Comparison of ENCODE assay signal across 8 cellular contexts in genomic region chr19:34734601-34735103, GRCh38. TPM values are rescaled to one million over a fixed set of nuclear protein-coding genes. Genes with fewer than 3 reads are reported as not detected.
DNase-seq lines count a peak whose midpoint lies in the region; ATAC-seq and TF ChIP-seq lines count a peak whose summit lies in the region.

No MANE protein-coding gene starts in this region.

- peaks cover 4% of the 10 kb centered on the region; the same call in 1 of the 2 replicates for H3K9me3 ChIP-seq in IMR-90 (ENCODE audit: control insufficient read depth, insufficient read depth, low read length)
- H3K9me3 ChIP-seq in mononuclear cell (ENCODE audit: low read depth, low read length) = peaks cover 7% of the 10 kb centered on the region

- peak overlapping the region; percentile 73 for H3K14ac ChIP-seq in IMR-90 (replicated peaks; ENCODE audit: low read depth, low read length)

- H2BK20ac ChIP-seq in IMR-90 (ENCODE audit: low read depth, low read length) = no peak overlapping the region

- H2BK5ac ChIP-seq in IMR-90 (ENCODE audit: low read depth, low read length, poor library complexity, severe bottlenecking) = peak overlapping the region; percentile 62

- H3K27ac ChIP-seq in IMR-90 (ENCODE audit: insufficient read depth, low read length) (peak overlapping the region; percentile 71), brain microvascular endothelial cell (peak overlapping the region; percentile 93)

- no TSS peak for BruUV-seq in IMR-90 (replicated peaks; lab: Mats Ljungman, UMichigan)

- H3K4me1 ChIP-seq in IMR-90 (ENCODE audit: control insufficient read depth, insufficient read depth, low read length) (peaks cover 8% of the 10 kb centered on the region), mononuclear cell (ENCODE audit: insufficient read depth, low read length) (peaks cover 21% of the 10 kb centered on the region)

- dilution Hi-C loops in IMR-90 (cut with HindIII; ENCODE audit: low sequenced_read_pairs, unreplicated experiment) = no loop called here

- H3K79me1 ChIP-seq in IMR-90 (ENCODE audit: low read depth in 1 of 2, low read length in 2 of 2) = peaks cover 10 to 18% of the 10 kb centered on the region in 2 experiments

- no peak for TF ChIP-seq RAD21 in IMR-90 (IDR thresholded peaks at IDR 0.05; ENCODE audit: low read length)

- intact Hi-C loops in IMR-90 (cut with micrococcal nuclease) = loop anchor here (1.0 kb wide), 1 partner anchor 57 kb away; the partner anchor contains the start of genes SCGB2B2 and ZNF302

- WGBS in IMR-90 (ENCODE audit: extremely low coverage in 2 of 2, insufficient read length in 1 of 2), 2 experiments = 3% methylated on average over 6 of the region's 11 CpGs; no CpG with 5 or more reads in 1 of the 2 experiments

- peak overlapping the region; percentile 52 for H3K56ac ChIP-seq in IMR-90 (ENCODE audit: extremely low read depth, insufficient read depth, low read length)

- peak overlapping the region; percentile 42 to 46 for H4K8ac ChIP-seq in IMR-90 (ENCODE audit: low read depth in 2 of 2, low read length in 2 of 2)

- DNase-seq in ACHN = peak; percentile 2
- DNase-seq in IMR-90 = no peak
- no peak for DNase-seq in brain microvascular endothelial cell
- DNase-seq in dedifferentiated amniotic fluid mesenchymal stem cell (ENCODE audit: extremely low spot score) = no peak

- peak overlapping the region; percentile 86 for H2AK9ac ChIP-seq in IMR-90 (replicated peaks; ENCODE audit: low read depth, low read length, poor library complexity)

- H2BK15ac ChIP-seq in IMR-90 (ENCODE audit: low read depth, low read length) = no peak overlapping the region

- H4K91ac ChIP-seq in IMR-90 (ENCODE audit: insufficient read depth, low read depth, low read length) = peak overlapping the region; percentile 60; the same call in 1 of the 2 replicates

- peaks cover 4% of the 10 kb centered on the region; the same call in 1 of the 2 replicates for H3K9me1 ChIP-seq in IMR-90 (ENCODE audit: insufficient read depth, low read length)

- H3K23ac ChIP-seq in IMR-90 (ENCODE audit: low read depth, low read length) = peak overlapping the region; percentile 52

- H3K36me3 ChIP-seq in IMR-90 (ENCODE audit: control insufficient read depth, insufficient read depth, low read length) = peaks cover 13% of the 10 kb centered on the region
- peaks cover 6% of the 10 kb centered on the region for H3K36me3 ChIP-seq in brain microvascular endothelial cell (replicated peaks)

- no peaks in the 10 kb centered on the region for H4K20me1 ChIP-seq in IMR-90 (ENCODE audit: insufficient read depth, low read length)

- ATAC-seq in IMR-90 (ENCODE audit: low read depth) = no peak
- no peak for ATAC-seq in GM19463 (IDR thresholded peaks at IDR 0.05; ENCODE audit: unreplicated experiment)
- no peak for ATAC-seq in HG03280 (IDR thresholded peaks at IDR 0.05; ENCODE audit: unreplicated experiment)
- ATAC-seq in GM19351 (IDR thresholded peaks at IDR 0.05; ENCODE audit: unreplicated experiment) = no peak

- POLR2A ChIA-PET in IMR-90 (lab: Charles Lee; ENCODE audit: unreplicated experiment) = no interaction called here

- TF ChIP-seq CTCF in IMR-90 (conservative IDR thresholded peaks at IDR 0.05; ENCODE audit: low read depth, low read length) (no peak), brain microvascular endothelial cell (IDR thresholded peaks at IDR 0.05; ENCODE audit: low read depth, low read length, missing control alignments) (no peak)

- H3K27me3 ChIP-seq in IMR-90 (ENCODE audit: control insufficient read depth, insufficient read depth, low read length) (no peaks in the 10 kb centered on the region), brain microvascular endothelial cell (replicated peaks) (no peaks in the 10 kb centered on the region), mononuclear cell (ENCODE audit: insufficient read depth, low read length) (no peaks in the 10 kb centered on the region)

- H3K18ac ChIP-seq in IMR-90 (ENCODE audit: low read depth, low read length) = no peak overlapping the region

- H3K4me3 ChIP-seq in IMR-90 (ENCODE audit: insufficient read depth, low read depth, low read length) (peak overlapping the region; percentile 72), brain microvascular endothelial cell (ENCODE audit: low read depth, low read length) (peak overlapping the region; percentile 78), mononuclear cell (ENCODE audit: low read length) (peak overlapping the region; percentile 80)

- H2AK5ac ChIP-seq in IMR-90 (ENCODE audit: low read depth, low read length) = 0 out of 2 replicates have a peak overlapping the region, but pooled peaks have one; percentile 11

- in situ Hi-C loops in ACHN (cut with HindIII; ENCODE audit: low pct_ligation_motif_present, low pct_unique_long_range_greater_than_20kb, low sequenced_read_pairs) = no loop called here
- in situ Hi-C loops in IMR-90 (cut with MboI; ENCODE audit: low sequenced_read_pairs) = no loop called here
- in situ Hi-C loops in brain microvascular endothelial cell (cut with HindIII; ENCODE audit: low pct_ligation_motif_present, low sequenced_read_pairs) = no loop called here

- H3K9ac ChIP-seq in IMR-90 (ENCODE audit: low read depth, low read length) = peak overlapping the region; percentile 54

- CTCF ChIA-PET in IMR-90 (lab: Yijun Ruan, JAX) = no interaction called here

- no peak for TF ChIP-seq POLR2A in IMR-90 (IDR thresholded peaks at IDR 0.05; ENCODE audit: low read depth, low read length)

- H3K4me2 ChIP-seq in IMR-90 (ENCODE audit: low read depth, low read length) = peak overlapping the region; percentile 85

- H2AFZ ChIP-seq in IMR-90 (replicated peaks; ENCODE audit: low read length, poor library complexity) = peak overlapping the region; percentile 96

- no peak overlapping the region for H2BK120ac ChIP-seq in IMR-90 (ENCODE audit: low read depth, low read length)

- peak overlapping the region; percentile 20 for H4K5ac ChIP-seq in IMR-90 (ENCODE audit: low read depth, low read length)

- H3K4ac ChIP-seq in IMR-90 (ENCODE audit: low read depth, low read length) = peak overlapping the region; percentile 81

TF ChIP-seq in IMR-90, 13 proteins besides CTCF, POLR2A, EP300 and RAD21:
- TF ChIP-seq USF2 (IDR thresholded peaks at IDR 0.05; ENCODE audit: low read depth, low read length) (no peak), RFX5 (IDR thresholded peaks at IDR 0.05; ENCODE audit: low read depth, low read length) (peak; percentile 64; the same call in 1 of the 2 replicates)
- TF ChIP-seq, protein P1, sequence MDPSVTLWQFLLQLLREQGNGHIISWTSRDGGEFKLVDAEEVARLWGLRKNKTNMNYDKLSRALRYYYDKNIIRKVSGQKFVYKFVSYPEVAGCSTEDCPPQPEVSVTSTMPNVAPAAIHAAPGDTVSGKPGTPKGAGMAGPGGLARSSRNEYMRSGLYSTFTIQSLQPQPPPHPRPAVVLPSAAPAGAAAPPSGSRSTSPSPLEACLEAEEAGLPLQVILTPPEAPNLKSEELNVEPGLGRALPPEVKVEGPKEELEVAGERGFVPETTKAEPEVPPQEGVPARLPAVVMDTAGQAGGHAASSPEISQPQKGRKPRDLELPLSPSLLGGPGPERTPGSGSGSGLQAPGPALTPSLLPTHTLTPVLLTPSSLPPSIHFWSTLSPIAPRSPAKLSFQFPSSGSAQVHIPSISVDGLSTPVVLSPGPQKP (IDR thresholded peaks at IDR 0.05; ENCODE audit: borderline replicate concordance, low read depth, low read length) = no peak

RNA-seq across cellular contexts. Expression of gene ZNF181, which starts 0.6 kb away (rescaled TPM):
- total RNA-seq in IMR-90 (2012; rRNA removed) (7.5 and 11.1 TPM in 2 replicates), mononuclear cell (5.6 TPM)
- 2.7 and 3.8 TPM in 2 replicates for polyA plus RNA-seq in IMR-90 (2012; rRNA removed)
- 2.5 and 12.3 TPM in 2 replicates for polyA plus RNA-seq in IMR-90 (2012; cell fraction: cytosol; rRNA removed)
- polyA plus RNA-seq in IMR-90 (2012; cell fraction: nucleus; rRNA removed; ENCODE audit: low replicate concordance) = 3.4 and 9.4 TPM in 2 replicates

RNA-seq across cellular contexts. Expression of gene ZNF599, which starts 38.4 kb away (rescaled TPM):
- total RNA-seq in IMR-90 (2012; rRNA removed) = 3.4 and 4.2 TPM in 2 replicates
- 5.9 and 6.5 TPM in 2 replicates for polyA plus RNA-seq in IMR-90 (2012; rRNA removed)
- polyA plus RNA-seq in IMR-90 (2012; cell fraction: cytosol; rRNA removed) = 8.1 and 8.5 TPM in 2 replicates
- 8.8 and 8.9 TPM in 2 replicates for polyA plus RNA-seq in IMR-90 (2012; cell fraction: nucleus; rRNA removed; ENCODE audit: low replicate concordance)
- 2.3 TPM for total RNA-seq in mononuclear cell

RNA-seq across cellular contexts. Expression of gene ZNF302, which starts 57.2 kb away (rescaled TPM):
- 9.5 and 11.1 TPM in 2 replicates for total RNA-seq in IMR-90 (2012; rRNA removed)
- 5.9 and 9.1 TPM in 2 replicates for polyA plus RNA-seq in IMR-90 (2012; rRNA removed)
- polyA plus RNA-seq in IMR-90 (2012; cell fraction: cytosol; rRNA removed) = 2.5 and 3.9 TPM in 2 replicates
- polyA plus RNA-seq in IMR-90 (2012; cell fraction: nucleus; rRNA removed; ENCODE audit: low replicate concordance) = 8.5 and 43.6 TPM in 2 replicates
- total RNA-seq in mononuclear cell = 7.7 TPM

RNA-seq across cellular contexts. Expression of gene SCGB2B2, which starts 57.7 kb away (rescaled TPM):
- not detected in 2 replicates for total RNA-seq in IMR-90 (2012; rRNA removed)
- polyA plus RNA-seq in IMR-90 (2012; rRNA removed) = 0.03 TPM in 1 of 2 replicates, not detected in the other
- 0.03 TPM in 1 of 2 replicates, not detected in the other for polyA plus RNA-seq in IMR-90 (2012; cell fraction: cytosol; rRNA removed)
- polyA plus RNA-seq in IMR-90 (2012; cell fraction: nucleus; rRNA removed; ENCODE audit: low replicate concordance) = 0.15 and 0.17 TPM in 2 replicates
- 0.10 TPM for total RNA-seq in mononuclear cell
